13 cellular contexts compared by ENCODE assay signal in the genomic region with DNA sequence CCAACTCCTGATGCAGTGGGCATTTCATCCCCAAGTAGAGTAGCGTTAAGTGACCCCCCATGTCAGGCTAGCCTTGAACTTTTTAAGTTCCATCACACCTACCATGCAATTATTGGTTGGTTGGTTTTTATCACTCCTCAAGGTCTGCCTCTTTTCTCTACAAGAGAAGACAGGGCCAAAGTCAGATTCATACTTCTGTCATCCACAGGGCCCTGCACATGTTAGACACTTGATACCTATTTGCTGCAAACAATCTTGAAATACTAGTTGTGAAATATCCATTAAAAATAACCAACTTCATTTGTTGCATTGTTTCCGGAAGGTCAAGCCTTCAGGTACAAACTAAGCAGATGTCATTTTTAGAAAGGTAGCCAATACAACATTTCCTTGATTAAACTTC. TPM values are rescaled to one million over a fixed set of nuclear protein-coding genes. Genes with fewer than 3 reads are reported as not detected.
DNase-seq lines count a peak whose midpoint lies in the region; ATAC-seq and TF ChIP-seq lines count a peak whose summit lies in the region.
"Had no signal": no experiment of that assay in that cellular context is flagged by ENCODE, and none has a peak within 500 bp of the region (broad histone marks: within the 10 kb centered on the region; RNA-seq: fewer than 3 reads in every experiment).

No MANE protein-coding gene starts in this region.

- no peak for DNase-seq in T-helper 2 cell treated with Interferon-gamma antibody and Interleukin-4, amounts not matched to agents 5 μg/mL and 100 μg/mL, for 36 hours (ENCODE audit: low spot score)
- no peak for DNase-seq in T-helper 2 cell
- no peak for DNase-seq in T-cell
- DNase-seq in fibroblast of pulmonary artery (ENCODE audit: low read depth), result no peak
- DNase-seq in stimulated activated effector memory CD8-positive, alpha-beta T cell treated with anti-CD3 and anti-CD28 coated beads, Interleukin-12 subunit alpha, Interleukin-12 subunit beta, amount 100 ng/mL, for 72 hours (ENCODE audit: low spot score in 2 of 2), result no peak
- no peak for DNase-seq in stimulated activated naive CD4-positive, alpha-beta T cell treated with Interleukin-2 at 50 U/mL for 16 hours (lab: John Stamatoyannopoulos, UW)
- DNase-seq: ACHN; left cardiac atrium; NCI-H187; stimulated activated CD4-positive, alpha-beta T cell treated with anti-CD3 and anti-CD28 coated beads, Interleukin-2, amount 100 ng/mL, for 48 hours; T1000 had no signal

- TF ChIP-seq CTCF in fibroblast of pulmonary artery (IDR thresholded peaks at IDR 0.05; ENCODE audit: low read length, missing control alignments), result no peak

- peak overlapping the region; percentile 89 for H3K4me3 ChIP-seq in fibroblast of pulmonary artery (replicated peaks; ENCODE audit: low read depth, low read length)

- H3K36me3 Mint-ChIP-seq in T-helper 2 cell treated with Interferon-gamma antibody and Interleukin-4, amounts not matched to agents 5 μg/mL and 100 μg/mL, for 36 hours (ENCODE audit: low read depth), result peaks cover 2% of the 10 kb centered on the region
- peaks cover 3% of the 10 kb centered on the region for H3K36me3 Mint-ChIP-seq in T-cell
- H3K36me3 Mint-ChIP-seq in stimulated activated effector memory CD8-positive, alpha-beta T cell treated with anti-CD3 and anti-CD28 coated beads, Interleukin-12 subunit alpha, Interleukin-12 subunit beta, amount 100 ng/mL, for 72 hours, result peaks cover 8% of the 10 kb centered on the region

- CTCF ChIA-PET in T-cell (lab: Charles Lee), result interaction anchor here (0.6 to 1.6 kb wide), 3 partner anchors 10 to 439 kb away, joined by 3 to 7 read pairs (median 4); no protein-coding TSS in a partner anchor

- peaks cover 4% of the 10 kb centered on the region for H3K27me3 Mint-ChIP-seq in T-helper 2 cell treated with Interferon-gamma antibody and Interleukin-4, amounts not matched to agents 5 μg/mL and 100 μg/mL, for 36 hours (ENCODE audit: low read depth)
- no peaks in the 10 kb centered on the region for H3K27me3 Mint-ChIP-seq in T-cell

- no peak for ATAC-seq in T-cell (replicated peaks in 1 of 4)
- ATAC-seq in stimulated activated effector memory CD8-positive, alpha-beta T cell treated with anti-CD3 and anti-CD28 coated beads, Interleukin-12 subunit alpha, Interleukin-12 subunit beta, amount 100 ng/mL, for 72 hours, result no peak
- ATAC-seq in HG02981 (IDR thresholded peaks at IDR 0.05; ENCODE audit: unreplicated experiment), result no peak
- ATAC-seq in HG02623 (IDR thresholded peaks at IDR 0.05; ENCODE audit: unreplicated experiment), result no peak

- H3K4me1 Mint-ChIP-seq in T-helper 2 cell treated with Interferon-gamma antibody and Interleukin-4, amounts not matched to agents 5 μg/mL and 100 μg/mL, for 36 hours (ENCODE audit: low read depth), result peaks cover 37% of the 10 kb centered on the region
- peaks cover 49 to 53% (median 50%) of the 10 kb centered on the region in 3 donors for H3K4me1 Mint-ChIP-seq in T-cell
- H3K4me1 Mint-ChIP-seq in stimulated activated effector memory CD8-positive, alpha-beta T cell treated with anti-CD3 and anti-CD28 coated beads, Interleukin-12 subunit alpha, Interleukin-12 subunit beta, amount 100 ng/mL, for 72 hours, result peaks cover 32% of the 10 kb centered on the region

- no peaks in the 10 kb centered on the region for H3K9me3 Mint-ChIP-seq in T-helper 2 cell treated with Interferon-gamma antibody and Interleukin-4, amounts not matched to agents 5 μg/mL and 100 μg/mL, for 36 hours
- H3K9me3 Mint-ChIP-seq in T-cell, result no peaks in the 10 kb centered on the region
- H3K9me3 Mint-ChIP-seq in stimulated activated effector memory CD8-positive, alpha-beta T cell treated with anti-CD3 and anti-CD28 coated beads, Interleukin-12 subunit alpha, Interleukin-12 subunit beta, amount 100 ng/mL, for 72 hours, result no peaks in the 10 kb centered on the region

- POLR2A ChIA-PET in T-cell (lab: Charles Lee), result interaction anchor here in 1 of 2 donors (0.6 to 1.1 kb wide), 3 partner anchors 13 to 442 kb away, joined by 3 to 4 read pairs (median 3); partner anchors contain the start of gene TBC1D23

- peak overlapping the region; percentile 99 for H3K27ac Mint-ChIP-seq in T-helper 2 cell treated with Interferon-gamma antibody and Interleukin-4, amounts not matched to agents 5 μg/mL and 100 μg/mL, for 36 hours
- no peak overlapping the region for H3K27ac Mint-ChIP-seq in T-cell
- H3K27ac Mint-ChIP-seq in stimulated activated effector memory CD8-positive, alpha-beta T cell treated with anti-CD3 and anti-CD28 coated beads, Interleukin-12 subunit alpha, Interleukin-12 subunit beta, amount 100 ng/mL, for 72 hours, result peak overlapping the region; percentile 26

- H3K4me3 Mint-ChIP-seq in T-helper 2 cell treated with Interferon-gamma antibody and Interleukin-4, amounts not matched to agents 5 μg/mL and 100 μg/mL, for 36 hours, result peak overlapping the region; percentile 99
- peak overlapping the region; percentile 86 to 98 (median 96) for H3K4me3 Mint-ChIP-seq in T-cell
- H3K4me3 Mint-ChIP-seq in stimulated activated effector memory CD8-positive, alpha-beta T cell treated with anti-CD3 and anti-CD28 coated beads, Interleukin-12 subunit alpha, Interleukin-12 subunit beta, amount 100 ng/mL, for 72 hours, result peak overlapping the region; percentile 93

RNA-seq across cellular contexts. Expression of gene CMSS1, which starts 1.2 kb away (rescaled TPM):
- 10 to 100 TPM; 16.2 to 22.0 (median 18.3) TPM for total RNA-seq in T-cell

Comparison
In these comparisons a context has a peak if more than half of its experiments do, and no peak if none do; other contexts are left out.
1. H3K27ac Mint-ChIP-seq: peak in T-helper 2 cell treated with Interferon-gamma antibody and Interleukin-4, amounts not matched to agents 5 μg/mL and 100 μg/mL, for 36 hours (single experiment) and stimulated activated effector memory CD8-positive, alpha-beta T cell treated with anti-CD3 and anti-CD28 coated beads, Interleukin-12 subunit alpha, Interleukin-12 subunit beta, amount 100 ng/mL, for 72 hours (single experiment); none in T-cell (0 of 2).
2. Peak in every context shown above with its lines, with median percentiles within 50 percentile points of each other: H3K4me3 Mint-ChIP-seq.